ENCODE assay signal across 1 cellular context in genomic region chr18:35134190-35134730, GRCh38.
TF ChIP-seq lines count a peak whose summit lies in the region.

No MANE protein-coding gene starts in this region.

TF ChIP-seq in K562, 482 proteins besides CTCF, POLR2A, EP300 and RAD21 (continued from another document and continues in another):
- TF ChIP-seq ZNF318 (IDR thresholded peaks at IDR 0.05; ENCODE audit: borderline replicate concordance in 1 of 2, low read depth in 1 of 2) = no peak
- TF ChIP-seq ZNF197 (CRISPR knock-in tag; IDR thresholded peaks at IDR 0.05; ENCODE audit: low read depth) = no peak
- no peak for TF ChIP-seq GTF2F1 (IDR thresholded peaks at IDR 0.05; ENCODE audit: low read depth, low read length)
- no peak for TF ChIP-seq ZNF165 (CRISPR knock-in tag; IDR thresholded peaks at IDR 0.05; ENCODE audit: borderline replicate concordance)
- no peak for TF ChIP-seq ZNF445 (CRISPR knock-in tag; IDR thresholded peaks at IDR 0.05; ENCODE audit: low read depth)
- 0 out of 2 replicates have a peak, but pooled peaks have one; percentile 9 for TF ChIP-seq TAL1 (IDR thresholded peaks at IDR 0.05)
- no peak for TF ChIP-seq FOXP1 (CRISPR knock-in tag; IDR thresholded peaks at IDR 0.05)
- TF ChIP-seq MAFK (IDR thresholded peaks at IDR 0.05; ENCODE audit: low read length) = no peak
- no peak for TF ChIP-seq HCFC1 (IDR thresholded peaks at IDR 0.05; ENCODE audit: low read depth, low read length)
- TF ChIP-seq PRPF4 (IDR thresholded peaks at IDR 0.05; ENCODE audit: insufficient read depth, low read depth, low read length, poor library complexity, severe bottlenecking) = no peak
- TF ChIP-seq ZNF717 (CRISPR knock-in tag; IDR thresholded peaks at IDR 0.05) = no peak
- no peak for TF ChIP-seq ZNF140 (CRISPR knock-in tag; IDR thresholded peaks at IDR 0.05)
- no peak for TF ChIP-seq RBFOX2 (IDR thresholded peaks at IDR 0.05; ENCODE audit: low read depth, low read length)
- peak; percentile 45; the same call in 1 of the 2 replicates for TF ChIP-seq ARID1B (IDR thresholded peaks at IDR 0.05)
- no peak for TF ChIP-seq TFAP4 (CRISPR knock-in tag; IDR thresholded peaks at IDR 0.05; ENCODE audit: borderline replicate concordance)
- peak; percentile 95 for TF ChIP-seq HMBOX1 (IDR thresholded peaks at IDR 0.05)
- TF ChIP-seq ZKSCAN8 (CRISPR knock-in tag; IDR thresholded peaks at IDR 0.05) = no peak
- no peak for TF ChIP-seq ZNF277 (CRISPR knock-in tag; IDR thresholded peaks at IDR 0.05; ENCODE audit: borderline replicate concordance)
- no peak for TF ChIP-seq E2F4 (CRISPR knock-in tag; IDR thresholded peaks at IDR 0.05; ENCODE audit: low read depth)
- no peak for TF ChIP-seq THRAP3 (IDR thresholded peaks at IDR 0.05; ENCODE audit: borderline replicate concordance)
- TF ChIP-seq ZNF695 (CRISPR knock-in tag; IDR thresholded peaks at IDR 0.05) = no peak
- no peak for TF ChIP-seq ZNF311 (CRISPR knock-in tag; IDR thresholded peaks at IDR 0.05)
- TF ChIP-seq, protein P1, sequence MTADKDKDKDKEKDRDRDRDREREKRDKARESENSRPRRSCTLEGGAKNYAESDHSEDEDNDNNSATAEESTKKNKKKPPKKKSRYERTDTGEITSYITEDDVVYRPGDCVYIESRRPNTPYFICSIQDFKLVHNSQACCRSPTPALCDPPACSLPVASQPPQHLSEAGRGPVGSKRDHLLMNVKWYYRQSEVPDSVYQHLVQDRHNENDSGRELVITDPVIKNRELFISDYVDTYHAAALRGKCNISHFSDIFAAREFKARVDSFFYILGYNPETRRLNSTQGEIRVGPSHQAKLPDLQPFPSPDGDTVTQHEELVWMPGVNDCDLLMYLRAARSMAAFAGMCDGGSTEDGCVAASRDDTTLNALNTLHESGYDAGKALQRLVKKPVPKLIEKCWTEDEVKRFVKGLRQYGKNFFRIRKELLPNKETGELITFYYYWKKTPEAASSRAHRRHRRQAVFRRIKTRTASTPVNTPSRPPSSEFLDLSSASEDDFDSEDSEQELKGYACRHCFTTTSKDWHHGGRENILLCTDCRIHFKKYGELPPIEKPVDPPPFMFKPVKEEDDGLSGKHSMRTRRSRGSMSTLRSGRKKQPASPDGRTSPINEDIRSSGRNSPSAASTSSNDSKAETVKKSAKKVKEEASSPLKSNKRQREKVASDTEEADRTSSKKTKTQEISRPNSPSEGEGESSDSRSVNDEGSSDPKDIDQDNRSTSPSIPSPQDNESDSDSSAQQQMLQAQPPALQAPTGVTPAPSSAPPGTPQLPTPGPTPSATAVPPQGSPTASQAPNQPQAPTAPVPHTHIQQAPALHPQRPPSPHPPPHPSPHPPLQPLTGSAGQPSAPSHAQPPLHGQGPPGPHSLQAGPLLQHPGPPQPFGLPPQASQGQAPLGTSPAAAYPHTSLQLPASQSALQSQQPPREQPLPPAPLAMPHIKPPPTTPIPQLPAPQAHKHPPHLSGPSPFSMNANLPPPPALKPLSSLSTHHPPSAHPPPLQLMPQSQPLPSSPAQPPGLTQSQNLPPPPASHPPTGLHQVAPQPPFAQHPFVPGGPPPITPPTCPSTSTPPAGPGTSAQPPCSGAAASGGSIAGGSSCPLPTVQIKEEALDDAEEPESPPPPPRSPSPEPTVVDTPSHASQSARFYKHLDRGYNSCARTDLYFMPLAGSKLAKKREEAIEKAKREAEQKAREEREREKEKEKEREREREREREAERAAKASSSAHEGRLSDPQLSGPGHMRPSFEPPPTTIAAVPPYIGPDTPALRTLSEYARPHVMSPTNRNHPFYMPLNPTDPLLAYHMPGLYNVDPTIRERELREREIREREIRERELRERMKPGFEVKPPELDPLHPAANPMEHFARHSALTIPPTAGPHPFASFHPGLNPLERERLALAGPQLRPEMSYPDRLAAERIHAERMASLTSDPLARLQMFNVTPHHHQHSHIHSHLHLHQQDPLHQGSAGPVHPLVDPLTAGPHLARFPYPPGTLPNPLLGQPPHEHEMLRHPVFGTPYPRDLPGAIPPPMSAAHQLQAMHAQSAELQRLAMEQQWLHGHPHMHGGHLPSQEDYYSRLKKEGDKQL (CRISPR knock-in tag; IDR thresholded peaks at IDR 0.05; ENCODE audit: borderline replicate concordance) = no peak
- TF ChIP-seq CBFA2T3 (IDR thresholded peaks at IDR 0.05) = peak; percentile 54
- TF ChIP-seq, protein P2, sequence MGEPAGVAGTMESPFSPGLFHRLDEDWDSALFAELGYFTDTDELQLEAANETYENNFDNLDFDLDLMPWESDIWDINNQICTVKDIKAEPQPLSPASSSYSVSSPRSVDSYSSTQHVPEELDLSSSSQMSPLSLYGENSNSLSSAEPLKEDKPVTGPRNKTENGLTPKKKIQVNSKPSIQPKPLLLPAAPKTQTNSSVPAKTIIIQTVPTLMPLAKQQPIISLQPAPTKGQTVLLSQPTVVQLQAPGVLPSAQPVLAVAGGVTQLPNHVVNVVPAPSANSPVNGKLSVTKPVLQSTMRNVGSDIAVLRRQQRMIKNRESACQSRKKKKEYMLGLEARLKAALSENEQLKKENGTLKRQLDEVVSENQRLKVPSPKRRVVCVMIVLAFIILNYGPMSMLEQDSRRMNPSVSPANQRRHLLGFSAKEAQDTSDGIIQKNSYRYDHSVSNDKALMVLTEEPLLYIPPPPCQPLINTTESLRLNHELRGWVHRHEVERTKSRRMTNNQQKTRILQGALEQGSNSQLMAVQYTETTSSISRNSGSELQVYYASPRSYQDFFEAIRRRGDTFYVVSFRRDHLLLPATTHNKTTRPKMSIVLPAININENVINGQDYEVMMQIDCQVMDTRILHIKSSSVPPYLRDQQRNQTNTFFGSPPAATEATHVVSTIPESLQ (CRISPR knock-in tag; IDR thresholded peaks at IDR 0.05) = no peak
- TF ChIP-seq NFXL1 (CRISPR knock-in tag; IDR thresholded peaks at IDR 0.05) = no peak
- TF ChIP-seq PHTF2 (CRISPR knock-in tag; IDR thresholded peaks at IDR 0.05) = no peak
- no peak for TF ChIP-seq SETDB1 (IDR thresholded peaks at IDR 0.05; ENCODE audit: low read length)
- TF ChIP-seq GTF2A2 (tag; IDR thresholded peaks at IDR 0.05) = no peak
- TF ChIP-seq C11orf30 (IDR thresholded peaks at IDR 0.05; ENCODE audit: low read depth) = no peak
- no peak for TF ChIP-seq ZFP1 (CRISPR knock-in tag; IDR thresholded peaks at IDR 0.05)
- no peak for TF ChIP-seq ZSCAN32 (CRISPR knock-in tag; IDR thresholded peaks at IDR 0.05)
- TF ChIP-seq KDM1A (IDR thresholded peaks at IDR 0.05) = peak; percentile 32 to 57; a peak in 3 of 4 replicates
- no peak for TF ChIP-seq PTTG1 (tag; IDR thresholded peaks at IDR 0.05; ENCODE audit: low read depth)
- no peak for TF ChIP-seq ATF1 (CRISPR knock-in tag; IDR thresholded peaks at IDR 0.05)
- no peak for TF ChIP-seq ATF1 (tag; IDR thresholded peaks at IDR 0.05)
- no peak for TF ChIP-seq TAF7 (tag; IDR thresholded peaks at IDR 0.05)
- no peak for TF ChIP-seq PRDM10 (IDR thresholded peaks at IDR 0.05; ENCODE audit: partially characterized antibody)
- TF ChIP-seq ZEB2 (IDR thresholded peaks at IDR 0.05) = no peak
